ENCODE assay signal across 18 cellular contexts in genomic region chr9:69895659-69896058, GRCh38.
DNase-seq lines count a peak whose midpoint lies in the region; ATAC-seq and FAIRE-seq lines count a peak whose summit lies in the region.
"Had no signal": no experiment of that assay in that cellular context is flagged by ENCODE, and none has a peak within 500 bp of the region (broad histone marks: within the 10 kb centered on the region; RNA-seq: fewer than 3 reads in every experiment).

No MANE protein-coding gene starts in this region.

- in situ Hi-C loops in ACHN (cut with HindIII; ENCODE audit: low pct_ligation_motif_present, low pct_unique_long_range_greater_than_20kb, low sequenced_read_pairs) = no loop called here

- peaks cover 0 to 3% (median 3%) of the 10 kb centered on the region in 3 donors for H3K27me3 Mint-ChIP-seq in immature natural killer cell (ENCODE audit: low read depth in 3 of 3)
- H3K27me3 Mint-ChIP-seq: CD4-positive, alpha-beta T cell had no signal

- FAIRE-seq in RCC 7860 (lab: Jason Lieb, UNC) = peak; percentile 67
- FAIRE-seq: G401.6, GM12891, GM18507, H54 had no signal

- peaks cover 0 to 2% (median 0%) of the 10 kb centered on the region in 6 donors for H3K9me3 Mint-ChIP-seq in immature natural killer cell
- H3K9me3 Mint-ChIP-seq: CD4-positive, alpha-beta T cell; GM23338; IgD-negative memory B cell had no signal

- ATAC-seq in left lobe of liver = peak; percentile 44
- no peak for ATAC-seq in HG02852 (IDR thresholded peaks at IDR 0.05; ENCODE audit: unreplicated experiment)
- ATAC-seq: GM23338 had no signal

- DNase-seq in ACHN (peak; percentile 52), RCC 7860 (ENCODE audit: low spot score) (peak; percentile 57), left lobe of liver (ENCODE audit: low spot score) (no peak), renal cortical epithelial cell (ENCODE audit: low read depth) (peak; percentile 70), NCI-H2029 treated with DMSO at 0.1 percent for 48 hours (lab: John Stamatoyannopoulos, UW) (no peak), immature natural killer cell (no peak)
- DNase-seq: AML-193; Caco-2; CD4-positive, alpha-beta T cell; HCEC 1CT; KBM-7 had no signal

- H3K4me1 Mint-ChIP-seq in immature natural killer cell = no peaks in the 10 kb centered on the region
- H3K4me1 Mint-ChIP-seq: IgD-negative memory B cell had no signal

- H3K27ac Mint-ChIP-seq in immature natural killer cell = no peak overlapping the region
- H3K27ac Mint-ChIP-seq: CD4-positive, alpha-beta T cell; GM23338; IgD-negative memory B cell had no signal

- no peaks in the 10 kb centered on the region for H3K36me3 Mint-ChIP-seq in immature natural killer cell
- H3K36me3 Mint-ChIP-seq: IgD-negative memory B cell had no signal

- no peak overlapping the region for H3K4me3 Mint-ChIP-seq in immature natural killer cell
- H3K4me3 Mint-ChIP-seq: CD4-positive, alpha-beta T cell; GM23338; IgD-negative memory B cell had no signal

Comparison
In these comparisons a context has a peak if more than half of its experiments do, and no peak if none do; other contexts are left out.
1. DNase-seq: peak in ACHN (single experiment), RCC 7860 (single experiment) and renal cortical epithelial cell (single experiment); none in left lobe of liver (single experiment), NCI-H2029 treated with DMSO at 0.1 percent for 48 hours (single experiment) and immature natural killer cell (0 of 3).